In genomic region chr1:19319196-19319595, GRCh38 we compare ENCODE assay signal across 16 cellular contexts.
"Had no signal": no experiment of that assay in that cellular context is flagged by ENCODE, and none has a peak within 500 bp of the region (broad histone marks: within the 10 kb centered on the region; RNA-seq: fewer than 3 reads in every experiment).

No MANE protein-coding gene starts in this region.

- H3K4me3 ChIP-seq: ascending aorta, cardiac muscle cell, dorsolateral prefrontal cortex, hepatocyte, left ventricle myocardium inferior had no signal

- ATAC-seq: natural killer cell; stimulated activated memory B cell treated with anti-CD40 and anti-IgM and Interleukin-4, amounts not matched to agents 10 μg/mL and 1 μg/mL and 100 μg/mL, for 72 hours had no signal

- FAIRE-seq: kidney had no signal

- H3K36me3 ChIP-seq: cardiac muscle cell had no signal

- DNase-seq: activated CD4-positive, alpha-beta T cell treated with anti-CD3 and anti-CD28 coated beads for 1 hour; activated CD4-positive, alpha-beta T cell treated with anti-CD3 and anti-CD28 coated beads, Interleukin-2, amount 50 U/mL, for 4 hours; activated naive CD4-positive, alpha-beta T cell treated with Interleukin-2 at 50 U/mL for 16 hours; activated T-cell treated with anti-CD3 and anti-CD28 coated beads for 4 hours; dorsolateral prefrontal cortex; endodermal cell; kidney; left ventricle myocardium inferior; mesenchymal stem cell; natural killer cell; retina; stimulated activated CD4-positive, alpha-beta T cell treated with anti-CD3 and anti-CD28 coated beads, Interleukin-2, amount 100 ng/mL, for 48 hours had no signal

- H3K27me3 ChIP-seq: ascending aorta, cardiac muscle cell, dorsolateral prefrontal cortex, hepatocyte had no signal
